24 cellular contexts compared by ENCODE assay signal in the genomic region with DNA sequence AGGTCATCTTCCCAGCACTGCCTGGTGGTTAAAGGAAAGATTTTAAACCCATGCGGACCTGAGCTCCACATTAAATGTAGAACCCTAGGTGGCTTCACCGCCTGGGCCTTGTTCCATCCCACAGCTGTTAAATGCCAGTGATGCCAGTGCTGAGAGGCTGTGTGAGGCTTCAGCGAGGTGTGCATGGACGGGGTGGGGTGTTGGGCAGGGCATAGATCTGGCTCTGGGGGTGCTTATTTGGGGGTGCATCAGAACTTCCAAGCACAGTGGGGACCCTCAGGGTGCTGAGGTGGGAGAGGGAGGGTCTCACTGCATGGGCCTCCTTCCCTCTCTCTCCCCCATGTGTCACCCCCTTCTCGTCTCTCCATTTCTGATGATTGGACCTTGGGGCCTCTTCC.
"Had no signal": no experiment of that assay in that cellular context is flagged by ENCODE, and none has a peak within 500 bp of the region (broad histone marks: within the 10 kb centered on the region; RNA-seq: fewer than 3 reads in every experiment).

No MANE protein-coding gene starts in this region.

- H3K4me1 Mint-ChIP-seq: activated CD4-positive, alpha-beta T cell treated with anti-CD3 and anti-CD28 coated beads, Interleukin-2, amount 10 ng/mL, durations not matched to agents 24 days and 14 days; activated naive CD4-positive, alpha-beta T cell treated with anti-CD3 and anti-CD28 coated beads, Interleukin-2, amount 10 ng/mL, durations not matched to agents 7 days and 5 days; activated naive CD8-positive, alpha-beta T cell treated with anti-CD3 and anti-CD28 coated beads, Interleukin-2, amount 50 U/mL, for 24 hours had no signal

- H3K27ac Mint-ChIP-seq: activated CD4-positive, alpha-beta T cell treated with anti-CD3 and anti-CD28 coated beads, Interleukin-2, amount 10 ng/mL, durations not matched to agents 24 days and 14 days; activated CD8-positive, alpha-beta T cell treated with anti-CD3 and anti-CD28 coated beads, Interleukin-2, amount 10 ng/mL, durations not matched to agents 7 days and 5 days; activated naive CD4-positive, alpha-beta T cell treated with anti-CD3 and anti-CD28 coated beads, Interleukin-2, amount 10 ng/mL, durations not matched to agents 7 days and 5 days; activated naive CD8-positive, alpha-beta T cell; activated naive CD8-positive, alpha-beta T cell treated with anti-CD3 and anti-CD28 coated beads, Interleukin-2, amount 50 U/mL, for 24 hours; T-helper 1 cell treated with Interleukin-12 subunit alpha and Interleukin-12 subunit beta and Interleukin-4 antibody, amounts not matched to agents 30 μg/mL and 1 μg/mL, for 36 hours; T-helper 2 cell treated with Interferon-gamma antibody and Interleukin-4, amounts not matched to agents 5 μg/mL and 100 μg/mL, for 36 hours had no signal

- ATAC-seq: activated CD8-positive, alpha-beta T cell treated with anti-CD3 and anti-CD28 coated beads, Interleukin-2, amount 10 ng/mL, durations not matched to agents 7 days and 5 days; activated naive CD8-positive, alpha-beta T cell treated with anti-CD3 and anti-CD28 coated beads, Interleukin-2, amount 50 U/mL, for 24 hours; K562; Panc1 had no signal

- H3K4me1 ChIP-seq: SJSA1 had no signal

- H3K9ac ChIP-seq: SK-N-SH had no signal

- DNase-seq: activated CD4-positive, alpha-beta T cell treated with anti-CD3 and anti-CD28 coated beads, Interleukin-2, amount 10 ng/mL, durations not matched to agents 24 days and 14 days; activated CD4-positive, alpha-beta T cell treated with anti-CD3 and anti-CD28 coated beads, Interleukin-2, amount 50 U/mL, for 4 hours; activated CD8-positive, alpha-beta memory T cell treated with anti-CD3 and anti-CD28 coated beads, Interleukin-2, amount 50 U/mL, for 4 hours; activated CD8-positive, alpha-beta T cell treated with anti-CD3 and anti-CD28 coated beads, Interleukin-2, amount 10 ng/mL, durations not matched to agents 7 days and 5 days; activated effector memory CD4-positive, alpha-beta T cell treated with Interleukin-2 at 50 U/mL for 16 hours; activated naive CD4-positive, alpha-beta T cell treated with anti-CD3 and anti-CD28 coated beads, Interleukin-2, amount 10 ng/mL, durations not matched to agents 7 days and 5 days; activated naive CD8-positive, alpha-beta T cell treated with anti-CD3 and anti-CD28 coated beads, Interleukin-2, amount 50 U/mL, for 24 hours; activated T-cell treated with anti-CD3 and anti-CD28 coated beads, Interleukin-2, amount 50 U/mL, for 48 hours; brain microvascular endothelial cell; NCI-H1105; NCI-H1417 treated with DMSO at 0.1 percent for 48 hours; NCI-H1930; NCI-H2081 treated with DMSO at 0.1 percent for 48 hours; NCI-H345; NCI-H524 treated with DMSO at 0.1 percent for 48 hours; RPMI8226; SHP77 treated with DMSO at 0.1 percent for 48 hours; SK-N-SH had no signal

- H3K9me3 Mint-ChIP-seq: activated CD4-positive, alpha-beta T cell treated with anti-CD3 and anti-CD28 coated beads, Interleukin-2, amount 10 ng/mL, durations not matched to agents 24 days and 14 days; activated naive CD4-positive, alpha-beta T cell treated with anti-CD3 and anti-CD28 coated beads, Interleukin-2, amount 10 ng/mL, durations not matched to agents 7 days and 5 days; activated naive CD8-positive, alpha-beta T cell treated with anti-CD3 and anti-CD28 coated beads, Interleukin-2, amount 50 U/mL, for 24 hours; T-helper 1 cell treated with Interleukin-12 subunit alpha and Interleukin-12 subunit beta and Interleukin-4 antibody, amounts not matched to agents 30 μg/mL and 1 μg/mL, for 36 hours; T-helper 2 cell treated with Interferon-gamma antibody and Interleukin-4, amounts not matched to agents 5 μg/mL and 100 μg/mL, for 36 hours had no signal

- H3K4me2 ChIP-seq: SK-N-SH had no signal

- H3K27me3 ChIP-seq: brain microvascular endothelial cell, SJSA1 had no signal

- H3K36me3 Mint-ChIP-seq: activated naive CD4-positive, alpha-beta T cell treated with anti-CD3 and anti-CD28 coated beads, Interleukin-2, amount 10 ng/mL, durations not matched to agents 7 days and 5 days; activated naive CD8-positive, alpha-beta T cell had no signal

- H3K9me3 ChIP-seq: SJSA1, SK-N-SH had no signal

- H3K27ac ChIP-seq: brain microvascular endothelial cell, SJSA1 had no signal

- H3K4me3 Mint-ChIP-seq: activated CD4-positive, alpha-beta T cell treated with anti-CD3 and anti-CD28 coated beads, Interleukin-2, amount 10 ng/mL, durations not matched to agents 24 days and 14 days; activated CD8-positive, alpha-beta T cell treated with anti-CD3 and anti-CD28 coated beads, Interleukin-2, amount 10 ng/mL, durations not matched to agents 7 days and 5 days; activated naive CD4-positive, alpha-beta T cell treated with anti-CD3 and anti-CD28 coated beads, Interleukin-2, amount 10 ng/mL, durations not matched to agents 7 days and 5 days; activated naive CD8-positive, alpha-beta T cell; activated naive CD8-positive, alpha-beta T cell treated with anti-CD3 and anti-CD28 coated beads, Interleukin-2, amount 50 U/mL, for 24 hours; T-helper 1 cell treated with Interleukin-12 subunit alpha and Interleukin-12 subunit beta and Interleukin-4 antibody, amounts not matched to agents 30 μg/mL and 1 μg/mL, for 36 hours; T-helper 2 cell treated with Interferon-gamma antibody and Interleukin-4, amounts not matched to agents 5 μg/mL and 100 μg/mL, for 36 hours had no signal
